Comparison of ENCODE assay signal across 8 cellular contexts in the genomic region with DNA sequence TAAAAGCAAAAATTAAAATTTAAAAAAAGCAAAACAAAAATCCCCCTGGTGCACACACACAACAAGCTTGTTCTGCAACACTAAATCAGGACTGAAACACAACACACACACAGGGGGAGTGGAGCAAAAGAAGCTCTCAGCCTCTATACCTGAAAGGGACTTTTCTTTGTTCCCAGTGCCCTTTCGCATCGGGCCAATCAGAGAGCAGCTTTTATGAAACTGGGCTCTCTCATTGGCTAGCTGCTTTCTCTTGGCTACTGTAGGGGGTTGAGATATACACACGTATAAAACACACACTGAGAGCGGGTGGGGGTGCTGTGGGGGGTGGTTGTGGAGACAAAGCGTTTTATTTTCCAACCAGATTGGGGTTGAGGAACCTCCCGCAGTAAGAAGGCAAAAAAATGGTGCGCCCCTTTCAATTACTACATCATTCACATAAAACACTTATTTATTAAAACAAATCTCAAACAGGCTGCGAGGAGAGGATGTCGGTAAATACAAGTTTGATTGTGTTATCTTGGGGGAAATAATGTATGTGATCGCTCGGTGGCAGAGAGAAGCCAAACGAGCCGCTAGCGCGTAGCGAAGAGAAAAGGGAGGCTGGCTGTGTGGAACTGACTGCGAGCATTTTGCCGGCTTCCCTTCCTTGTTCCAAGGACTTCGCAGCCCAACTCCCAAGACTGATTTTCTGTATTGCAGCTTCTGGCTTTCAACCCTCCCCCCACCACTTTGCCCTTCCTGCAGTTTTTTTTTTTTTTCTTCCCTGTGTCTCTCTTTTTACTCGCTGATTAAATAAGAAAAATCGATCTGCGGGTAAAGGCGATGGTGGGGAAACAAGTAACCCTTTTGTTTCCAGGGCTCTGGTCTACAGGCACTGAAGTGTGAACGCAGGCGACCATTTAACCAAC. TPM values are rescaled to one million over a fixed set of nuclear protein-coding genes. Genes with fewer than 3 reads are reported as not detected.
DNase-seq lines count a peak whose midpoint lies in the region; ATAC-seq, FAIRE-seq and TF ChIP-seq lines count a peak whose summit lies in the region.

No MANE protein-coding gene starts in this region.

- H3K4me1 ChIP-seq in ascending aorta (no peaks in the 10 kb centered on the region), left ventricle myocardium inferior (peaks cover 27% of the 10 kb centered on the region), pancreas (peaks cover 0 to 15% (median 9%) of the 10 kb centered on the region in 3 donors)

- intact Hi-C loops in ascending aorta (cut with DNase I), result loop anchor here (5.0 to 10.0 kb wide), 4 partner anchors 52 to 738 kb away; no protein-coding TSS in a partner anchor
- intact Hi-C loops in left ventricle myocardium inferior (cut with micrococcal nuclease), result loop anchor here (5.0 to 10.0 kb wide), 2 partner anchors 97 to 156 kb away; no protein-coding TSS in a partner anchor
- intact Hi-C loops in pancreas (cut with DNase I), result loop anchor here in 1 of 3 donors (10.0 kb wide), 1 partner anchor 136 kb away; no protein-coding TSS in a partner anchor

- H3K36me3 ChIP-seq in ascending aorta, result no peaks in the 10 kb centered on the region
- no peaks in the 10 kb centered on the region for H3K36me3 ChIP-seq in left ventricle myocardium inferior
- no peaks in the 10 kb centered on the region for H3K36me3 ChIP-seq in pancreas

- H3K27ac ChIP-seq in ascending aorta (peak overlapping the region; percentile 84 to 93), left ventricle myocardium inferior (replicated peaks) (peak overlapping the region; percentile 93), pancreas (peak overlapping the region; percentile 65 to 97 (median 84))

- H3K9me3 ChIP-seq in ascending aorta, result no peaks in the 10 kb centered on the region
- no peaks in the 10 kb centered on the region for H3K9me3 ChIP-seq in left ventricle myocardium inferior (replicated peaks)
- no peaks in the 10 kb centered on the region for H3K9me3 ChIP-seq in pancreas

- no peaks in the 10 kb centered on the region for H3K27me3 ChIP-seq in ascending aorta
- no peaks in the 10 kb centered on the region for H3K27me3 ChIP-seq in left ventricle myocardium inferior (ENCODE audit: low read depth)
- no peaks in the 10 kb centered on the region for H3K27me3 ChIP-seq in pancreas

- DNase-seq in DMS 273 (lab: John Stamatoyannopoulos, UW; ENCODE audit: unreplicated experiment), result peak; percentile 97
- DNase-seq in NCI-H524 (lab: John Stamatoyannopoulos, UW), result peak; percentile 85 to 97
- DNase-seq in ascending aorta (ENCODE audit: low spot score in 2 of 2), result peak; percentile 31 to 79
- peak; percentile 46 for DNase-seq in left ventricle myocardium inferior
- DNase-seq in pancreas, result peak; percentile 35 to 83 (median 72)
- DNase-seq in RPMI8226, result no peak

- FAIRE-seq in pancreas (lab: Jason Lieb, UNC), result peak; percentile 80

- WGBS in pancreas, 2 donors, result 3 to 4% methylated on average over 25 of the region's 25 CpGs

- peak; percentile 82 for ATAC-seq in GM19397 (IDR thresholded peaks at IDR 0.05; ENCODE audit: unreplicated experiment)
- ATAC-seq in HG03439 (IDR thresholded peaks at IDR 0.05; ENCODE audit: unreplicated experiment), result peak; percentile 77
- peak; percentile 82 to 88 (median 84) for ATAC-seq in pancreas

- H3K4me3 ChIP-seq in ascending aorta, result peak overlapping the region; percentile 55 to 70
- H3K4me3 ChIP-seq in left ventricle myocardium inferior, result peak overlapping the region; percentile 79
- peak overlapping the region; percentile 22 to 55 (median 36) for H3K4me3 ChIP-seq in pancreas

- TF ChIP-seq CTCF in ascending aorta (IDR thresholded peaks at IDR 0.05) (no peak), left ventricle myocardium inferior (IDR thresholded peaks at IDR 0.05; ENCODE audit: borderline replicate concordance) (no peak), pancreas (IDR thresholded peaks at IDR 0.05) (no peak)

RNA-seq across cellular contexts. Expression of gene ZNF608, which starts 2.5 kb away (rescaled TPM):
- total RNA-seq in ascending aorta, result 15.4 TPM
- 6.8 TPM for total RNA-seq in left ventricle myocardium inferior
- 10 to 100 TPM in 5 of 6 donors, 1 to 10 TPM in 1; 9.3 to 21.6 (median 11.4) TPM for total RNA-seq in pancreas
- polyA plus RNA-seq in pancreas, result 10 to 100 TPM; 13.7 to 14.8 TPM
